In the genomic region with DNA sequence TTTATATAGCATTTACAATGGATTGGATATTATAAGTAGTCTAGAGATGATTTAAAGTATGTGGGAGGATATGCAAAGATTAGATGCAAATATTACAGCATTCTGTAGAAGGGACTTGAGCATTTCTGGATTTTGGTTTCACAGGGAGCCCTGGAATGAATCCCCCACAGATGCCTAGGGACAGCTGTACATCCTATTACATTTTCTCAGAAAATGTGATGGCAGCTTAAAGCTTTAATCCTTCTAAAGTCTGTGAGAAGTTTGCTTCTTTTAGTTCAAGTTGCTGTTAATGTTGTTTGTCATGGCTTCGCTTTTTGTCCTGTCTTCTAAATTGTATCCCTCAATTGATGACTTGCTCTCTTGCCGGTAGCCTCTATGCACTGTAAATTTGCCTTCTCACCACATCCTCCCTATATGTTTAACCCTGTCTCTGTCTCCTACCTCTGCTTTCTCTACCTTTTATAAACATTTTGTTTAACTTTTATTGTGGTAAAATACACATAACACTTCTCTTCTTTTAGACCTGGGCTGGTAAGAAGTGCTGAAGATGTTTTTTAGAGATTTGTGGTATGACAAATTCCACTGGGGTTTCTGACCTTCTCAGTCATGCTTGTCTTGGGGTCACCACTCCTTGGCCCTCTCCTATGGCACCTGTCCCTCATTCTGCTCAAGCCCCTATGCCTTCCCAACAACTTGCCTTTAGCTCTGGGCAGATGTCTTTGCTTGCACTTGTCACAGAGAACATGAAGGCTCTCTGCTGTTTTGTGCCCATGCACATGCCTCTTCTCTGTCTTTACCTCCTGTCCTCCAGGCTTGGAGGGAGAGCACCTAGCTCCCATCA, we compare ENCODE assay signal across 1 cellular context.
TF ChIP-seq lines count a peak whose summit lies in the region.

No MANE protein-coding gene starts in this region.

TF ChIP-seq in GM23338, 12 proteins besides CTCF, POLR2A, EP300 and RAD21 (continued from another document):
- TF ChIP-seq, protein P1, sequence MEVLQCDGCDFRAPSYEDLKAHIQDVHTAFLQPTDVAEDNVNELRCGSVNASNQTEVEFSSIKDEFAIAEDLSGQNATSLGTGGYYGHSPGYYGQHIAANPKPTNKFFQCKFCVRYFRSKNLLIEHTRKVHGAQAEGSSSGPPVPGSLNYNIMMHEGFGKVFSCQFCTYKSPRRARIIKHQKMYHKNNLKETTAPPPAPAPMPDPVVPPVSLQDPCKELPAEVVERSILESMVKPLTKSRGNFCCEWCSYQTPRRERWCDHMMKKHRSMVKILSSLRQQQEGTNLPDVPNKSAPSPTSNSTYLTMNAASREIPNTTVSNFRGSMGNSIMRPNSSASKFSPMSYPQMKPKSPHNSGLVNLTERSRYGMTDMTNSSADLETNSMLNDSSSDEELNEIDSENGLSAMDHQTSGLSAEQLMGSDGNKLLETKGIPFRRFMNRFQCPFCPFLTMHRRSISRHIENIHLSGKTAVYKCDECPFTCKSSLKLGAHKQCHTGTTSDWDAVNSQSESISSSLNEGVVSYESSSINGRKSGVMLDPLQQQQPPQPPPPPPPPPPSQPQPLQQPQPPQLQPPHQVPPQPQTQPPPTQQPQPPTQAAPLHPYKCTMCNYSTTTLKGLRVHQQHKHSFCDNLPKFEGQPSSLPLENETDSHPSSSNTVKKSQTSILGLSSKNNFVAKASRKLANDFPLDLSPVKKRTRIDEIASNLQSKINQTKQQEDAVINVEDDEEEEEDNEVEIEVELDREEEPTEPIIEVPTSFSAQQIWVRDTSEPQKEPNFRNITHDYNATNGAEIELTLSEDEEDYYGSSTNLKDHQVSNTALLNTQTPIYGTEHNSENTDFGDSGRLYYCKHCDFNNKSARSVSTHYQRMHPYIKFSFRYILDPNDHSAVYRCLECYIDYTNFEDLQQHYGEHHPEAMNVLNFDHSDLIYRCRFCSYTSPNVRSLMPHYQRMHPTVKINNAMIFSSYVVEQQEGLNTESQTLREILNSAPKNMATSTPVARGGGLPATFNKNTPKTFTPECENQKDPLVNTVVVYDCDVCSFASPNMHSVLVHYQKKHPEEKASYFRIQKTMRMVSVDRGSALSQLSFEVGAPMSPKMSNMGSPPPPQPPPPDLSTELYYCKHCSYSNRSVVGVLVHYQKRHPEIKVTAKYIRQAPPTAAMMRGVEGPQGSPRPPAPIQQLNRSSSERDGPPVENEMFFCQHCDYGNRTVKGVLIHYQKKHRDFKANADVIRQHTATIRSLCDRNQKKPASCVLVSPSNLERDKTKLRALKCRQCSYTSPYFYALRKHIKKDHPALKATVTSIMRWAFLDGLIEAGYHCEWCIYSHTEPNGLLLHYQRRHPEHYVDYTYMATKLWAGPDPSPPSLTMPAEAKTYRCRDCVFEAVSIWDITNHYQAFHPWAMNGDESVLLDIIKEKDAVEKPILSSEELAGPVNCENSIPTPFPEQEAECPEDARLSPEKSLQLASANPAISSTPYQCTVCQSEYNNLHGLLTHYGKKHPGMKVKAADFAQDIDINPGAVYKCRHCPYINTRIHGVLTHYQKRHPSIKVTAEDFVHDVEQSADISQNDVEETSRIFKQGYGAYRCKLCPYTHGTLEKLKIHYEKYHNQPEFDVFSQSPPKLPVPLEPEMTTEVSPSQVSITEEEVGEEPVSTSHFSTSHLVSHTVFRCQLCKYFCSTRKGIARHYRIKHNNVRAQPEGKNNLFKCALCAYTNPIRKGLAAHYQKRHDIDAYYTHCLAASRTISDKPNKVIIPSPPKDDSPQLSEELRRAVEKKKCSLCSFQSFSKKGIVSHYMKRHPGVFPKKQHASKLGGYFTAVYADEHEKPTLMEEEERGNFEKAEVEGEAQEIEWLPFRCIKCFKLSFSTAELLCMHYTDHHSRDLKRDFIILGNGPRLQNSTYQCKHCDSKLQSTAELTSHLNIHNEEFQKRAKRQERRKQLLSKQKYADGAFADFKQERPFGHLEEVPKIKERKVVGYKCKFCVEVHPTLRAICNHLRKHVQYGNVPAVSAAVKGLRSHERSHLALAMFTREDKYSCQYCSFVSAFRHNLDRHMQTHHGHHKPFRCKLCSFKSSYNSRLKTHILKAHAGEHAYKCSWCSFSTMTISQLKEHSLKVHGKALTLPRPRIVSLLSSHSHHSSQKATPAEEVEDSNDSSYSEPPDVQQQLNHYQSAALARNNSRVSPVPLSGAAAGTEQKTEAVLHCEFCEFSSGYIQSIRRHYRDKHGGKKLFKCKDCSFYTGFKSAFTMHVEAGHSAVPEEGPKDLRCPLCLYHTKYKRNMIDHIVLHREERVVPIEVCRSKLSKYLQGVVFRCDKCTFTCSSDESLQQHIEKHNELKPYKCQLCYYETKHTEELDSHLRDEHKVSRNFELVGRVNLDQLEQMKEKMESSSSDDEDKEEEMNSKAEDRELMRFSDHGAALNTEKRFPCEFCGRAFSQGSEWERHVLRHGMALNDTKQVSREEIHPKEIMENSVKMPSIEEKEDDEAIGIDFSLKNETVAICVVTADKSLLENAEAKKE (CRISPR knock-in tag; IDR thresholded peaks at IDR 0.05), result no peak
- no peak for TF ChIP-seq NANOG (IDR thresholded peaks at IDR 0.05; ENCODE audit: borderline replicate concordance)
- no peak for TF ChIP-seq ZNF331 (CRISPR knock-in tag; IDR thresholded peaks at IDR 0.05; ENCODE audit: low read depth)
- TF ChIP-seq CREB1 (CRISPR knock-in tag; IDR thresholded peaks at IDR 0.05; ENCODE audit: low read depth), result no peak
